ENCODE assay signal across 8 cellular contexts in the genomic region with DNA sequence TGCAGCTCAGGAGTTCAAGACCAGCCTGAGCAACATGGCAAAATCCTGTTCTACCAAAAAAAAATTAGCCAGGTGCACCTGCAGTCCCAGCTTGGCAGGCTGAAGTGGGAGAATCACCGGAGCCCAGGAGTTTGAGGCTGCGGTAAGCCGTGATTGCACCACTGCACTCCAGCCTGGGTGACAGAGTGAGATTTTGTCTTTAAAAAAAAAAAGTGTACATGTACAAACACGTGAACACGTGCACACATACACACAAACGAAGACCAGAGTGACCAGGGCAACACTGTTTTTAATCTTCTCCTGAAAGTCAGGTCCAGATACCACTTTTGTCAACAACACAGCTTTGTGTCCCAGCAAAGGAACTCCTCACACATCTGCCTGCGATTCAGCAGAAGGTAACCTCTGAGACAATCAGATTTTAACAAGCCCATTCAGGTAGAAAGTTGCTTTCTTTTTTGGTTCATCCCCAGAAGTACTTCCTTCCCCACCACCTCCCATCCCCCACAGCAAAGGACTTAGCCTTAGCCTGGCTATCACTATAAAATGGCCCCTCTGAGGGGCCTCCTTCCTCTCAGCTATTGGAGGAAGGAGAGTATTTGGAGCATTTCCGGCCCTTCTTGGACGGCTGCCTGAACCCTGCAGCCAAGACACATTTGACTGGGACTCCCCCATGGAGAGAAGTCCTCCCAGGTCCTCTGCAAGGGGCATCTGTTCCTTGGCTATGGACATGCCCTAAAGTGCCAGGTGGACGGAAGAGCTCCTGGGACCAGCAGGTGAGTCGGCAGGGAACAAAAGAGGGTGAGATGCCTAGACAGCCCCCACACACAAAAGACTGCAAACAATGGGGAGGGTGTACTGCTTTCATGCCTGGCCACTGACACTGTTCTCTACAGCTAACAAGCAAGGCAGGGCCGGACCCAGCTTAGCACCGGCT. TPM values are rescaled to one million over a fixed set of nuclear protein-coding genes. Genes with fewer than 3 reads are reported as not detected.
DNase-seq lines count a peak whose midpoint lies in the region; ATAC-seq, FAIRE-seq and TF ChIP-seq lines count a peak whose summit lies in the region.

No MANE protein-coding gene starts in this region.

- H3K27ac Mint-ChIP-seq in activated naive CD4-positive, alpha-beta T cell treated with anti-CD3 and anti-CD28 coated beads for 36 hours, result peak overlapping the region; percentile 89

- H2AFZ ChIP-seq in PC-9, result no peak overlapping the region

- peak; percentile 48 for ATAC-seq in HG02759 (IDR thresholded peaks at IDR 0.05; ENCODE audit: unreplicated experiment)

- no peak overlapping the region for H3K4me2 ChIP-seq in PC-9

- peaks cover 12% of the 10 kb centered on the region for H3F3A ChIP-seq in PC-9 (ENCODE audit: insufficient read depth, low read depth)

- DNase-seq in ACHN (peak; percentile 55), GM12891 (ENCODE audit: insufficient read length, low spot score) (peak; percentile 39), NCI-H2029 treated with DMSO at 0.1 percent for 48 hours (lab: John Stamatoyannopoulos, UW) (peak; percentile 98), glomerular visceral epithelial cell (ENCODE audit: extremely low spot score) (peak; percentile 59), posterior vena cava (ENCODE audit: low spot score) (peak; percentile 89), PC-9 (no peak)
- DNase-seq in activated naive CD4-positive, alpha-beta T cell treated with anti-CD3 and anti-CD28 coated beads for 36 hours, result peak; percentile 81

- H4K20me1 ChIP-seq in PC-9 (ENCODE audit: insufficient read depth), result peaks cover 96% of the 10 kb centered on the region

- peaks cover 97% of the 10 kb centered on the region for H3K4me1 Mint-ChIP-seq in activated naive CD4-positive, alpha-beta T cell treated with anti-CD3 and anti-CD28 coated beads for 36 hours (ENCODE audit: low read depth)

- in situ Hi-C loops in ACHN (cut with HindIII; ENCODE audit: low pct_ligation_motif_present, low pct_unique_long_range_greater_than_20kb, low sequenced_read_pairs), result no loop called here

- H3K36me3 Mint-ChIP-seq in activated naive CD4-positive, alpha-beta T cell treated with anti-CD3 and anti-CD28 coated beads for 36 hours (ENCODE audit: low read depth), result no peaks in the 10 kb centered on the region

- no TSS peak for BruUV-seq in PC-9 (replicated peaks; lab: Mats Ljungman, UMichigan)

- TF ChIP-seq POLR2A in GM12891 (IDR thresholded peaks at IDR 0.05; ENCODE audit: low read depth, low read length), result no peak

- CTCF ChIA-PET in activated naive CD4-positive, alpha-beta T cell treated with anti-CD3 and anti-CD28 coated beads for 36 hours (lab: Charles Lee), result interaction anchor here (0.7 to 8.2 kb wide), 14 partner anchors 8 to 81 kb away, joined by 3 to 147 read pairs (median 5); a partner anchor contains a TSS
- CTCF ChIA-PET in PC-9 (lab: Charles Lee), result no interaction called here

- peak; percentile 38 for FAIRE-seq in GM12891 (lab: Jason Lieb, UNC)

- no peaks in the 10 kb centered on the region for H3K27me3 ChIP-seq in PC-9 (ENCODE audit: insufficient read depth, low read depth)

- no peak overlapping the region for H3K27ac ChIP-seq in PC-9

- H3K9me3 ChIP-seq in PC-9 (ENCODE audit: insufficient read depth, low read depth), result no peaks in the 10 kb centered on the region

- no peak overlapping the region for H3K4me3 ChIP-seq in PC-9

- no peaks in the 10 kb centered on the region for H3K9me2 ChIP-seq in PC-9 (ENCODE audit: insufficient read depth)

- H3K4me1 ChIP-seq in PC-9 (replicated peaks; ENCODE audit: insufficient read depth), result no peaks in the 10 kb centered on the region

- TF ChIP-seq CTCF in PC-9 (conservative IDR thresholded peaks at IDR 0.05), result no peak

- H3K9me3 Mint-ChIP-seq in activated naive CD4-positive, alpha-beta T cell treated with anti-CD3 and anti-CD28 coated beads for 36 hours, result no peaks in the 10 kb centered on the region

- intact Hi-C loops in activated naive CD4-positive, alpha-beta T cell treated with anti-CD3 and anti-CD28 coated beads for 36 hours (cut with micrococcal nuclease), result loop anchor here (5.0 kb wide), 2 partner anchors 244 to 1761 kb away; a partner anchor contains a TSS
- intact Hi-C loops in posterior vena cava (cut with DNase I), result no loop called here
- intact Hi-C loops in PC-9 (cut with micrococcal nuclease; ENCODE audit: unreplicated experiment), result no loop called here

- POLR2A ChIA-PET in PC-9 (lab: Charles Lee; ENCODE audit: unreplicated experiment), result interaction anchor here (0.6 kb wide), 1 partner anchor 28 kb away, joined by 6 read pairs; no protein-coding TSS in a partner anchor

- H3K36me3 ChIP-seq in PC-9 (ENCODE audit: low read depth), result no peaks in the 10 kb centered on the region

- peaks cover 90% of the 10 kb centered on the region for H3K79me2 ChIP-seq in PC-9 (ENCODE audit: low read depth)

- peak overlapping the region; percentile 40 for H3K4me3 Mint-ChIP-seq in activated naive CD4-positive, alpha-beta T cell treated with anti-CD3 and anti-CD28 coated beads for 36 hours

- no peaks in the 10 kb centered on the region for H3K27me3 Mint-ChIP-seq in activated naive CD4-positive, alpha-beta T cell treated with anti-CD3 and anti-CD28 coated beads for 36 hours (ENCODE audit: low read depth)

TF ChIP-seq in GM12891, 5 proteins besides CTCF, POLR2A, EP300 and RAD21:
- TF ChIP-seq POU2F2 (IDR thresholded peaks at IDR 0.05; ENCODE audit: low read depth, low read length), result 0 out of 2 replicates have a peak, but pooled peaks have one; percentile 43
- TF ChIP-seq SPI1 (IDR thresholded peaks at IDR 0.05; ENCODE audit: low read depth, low read length), result peak; percentile 8; the same call in 1 of the 2 replicates
- TF ChIP-seq TAF1 (IDR thresholded peaks at IDR 0.05; ENCODE audit: low read depth, low read length), result no peak
- no peak for TF ChIP-seq POLR2AphosphoS5 (IDR thresholded peaks at IDR 0.05; ENCODE audit: low read depth, low read length)
- TF ChIP-seq PAX5 (IDR thresholded peaks at IDR 0.05; ENCODE audit: insufficient read depth, low read length, severe bottlenecking), result no peak

RNA-seq across cellular contexts. Expression of a gene that starts 9.8 kb away (rescaled TPM):
- 38.8 TPM for polyA plus RNA-seq in GM12891 (2012; ENCODE audit: low read depth, missing spikeins)
- 10 to 100 TPM; 94.6 to 99.8 TPM for total RNA-seq in activated naive CD4-positive, alpha-beta T cell treated with anti-CD3 and anti-CD28 coated beads for 36 hours
- total RNA-seq in posterior vena cava, result 100 to 1,000 TPM; 135 to 138 TPM
- 102 and 107 TPM in 2 replicates for total RNA-seq in PC-9 (2021)

RNA-seq across cellular contexts. Expression of a gene that starts 18.2 kb away (rescaled TPM):
- 0.64 TPM for polyA plus RNA-seq in GM12891 (2012; ENCODE audit: low read depth, missing spikeins)
- under 1 TPM; 0.22 to 0.38 TPM for total RNA-seq in activated naive CD4-positive, alpha-beta T cell treated with anti-CD3 and anti-CD28 coated beads for 36 hours
- total RNA-seq in posterior vena cava (1 to 10 TPM; 5.6 to 6.3 TPM), PC-9 (2021) (1.6 and 3.0 TPM in 2 replicates)

RNA-seq across cellular contexts. Expression of a gene that starts 54.1 kb away (rescaled TPM):
- 41.6 TPM for polyA plus RNA-seq in GM12891 (2012; ENCODE audit: low read depth, missing spikeins)
- 10 to 100 TPM; 32.8 to 34.3 TPM for total RNA-seq in activated naive CD4-positive, alpha-beta T cell treated with anti-CD3 and anti-CD28 coated beads for 36 hours
- total RNA-seq in posterior vena cava (10 to 100 TPM; 15.9 to 16.4 TPM), PC-9 (2021) (38.1 and 44.8 TPM in 2 replicates)

Comparison
In these comparisons a context has a peak if more than half of its experiments do, and no peak if none do; other contexts are left out.
1. DNase-seq: peak in ACHN (single experiment), GM12891 (single experiment), NCI-H2029 treated with DMSO at 0.1 percent for 48 hours (single experiment), activated naive CD4-positive, alpha-beta T cell treated with anti-CD3 and anti-CD28 coated beads for 36 hours (single experiment), glomerular visceral epithelial cell (single experiment) and posterior vena cava (single experiment); none in PC-9 (0 of 2).